In genomic region chr7:152435384-152436278, GRCh38 we compare ENCODE assay signal across 8 cellular contexts. TPM values are rescaled to one million over a fixed set of nuclear protein-coding genes. Genes with fewer than 3 reads are reported as not detected.
A peak's percentile ranks its signal among the peaks of the same experiment; 100 is the strongest.
DNase-seq lines count a peak whose midpoint lies in the region; ATAC-seq, FAIRE-seq and TF ChIP-seq lines count a peak whose summit lies in the region.

KMT2C (minus strand) TSS chr7:152436003; CDS start chr7:152435786, 217 bp downstream.

- H3K79me2 ChIP-seq in GM12878 (ENCODE audit: control insufficient read depth, insufficient read depth, low read length), result peaks cover 49% of the 10 kb centered on the region

- RAD21 ChIA-PET in GM12878 (lab: Charles Lee; ENCODE audit: unreplicated experiment), result interaction anchor here (2.2 to 2.6 kb wide), 2 partner anchors 28 to 122 kb away, joined by 7 to 16 read pairs; no protein-coding TSS in a partner anchor

- WGBS in A549 (ENCODE audit: missing lambda C conversion rate), result no CpG with 5 or more reads among the region's 136 CpGs
- WGBS in GM12878 (ENCODE audit: insufficient coverage, insufficient replicate concordance, low lambda C conversion rate, missing lambda C conversion rate), result under 1% methylated on average over 45 of the region's 136 CpGs

- FAIRE-seq in A549 (lab: Jason Lieb, UNC) (no peak), GM12878 (lab: Jason Lieb, UNC) (no peak)

- in situ Hi-C loops in GM12878 (cut with MboI) (no loop called here), gastrocnemius medialis (cut with MboI; ENCODE audit: low sequenced_read_pairs in 4 of 4) (no loop called here)

- H3K27ac ChIP-seq in A549 (peak within 1 kb of the TSS; percentile 94 to 98), HL-60 (replicated peaks) (peak within 1 kb of the TSS; percentile 98), GM12878 (ENCODE audit: control insufficient read depth, insufficient read depth) (peak within 1 kb of the TSS; percentile 78), gastrocnemius medialis (peak within 1 kb of the TSS; percentile 99 to 100 (median 100))

- no TSS peak for BruUV-seq in GM12878 (replicated peaks; lab: Mats Ljungman, UMichigan)

- peak within 1 kb of the TSS; percentile 87 for H2AFZ ChIP-seq in GM12878 (ENCODE audit: control insufficient read depth, low read depth, low read length)

- POLR2A ChIA-PET in A549 (lab: Yijun Ruan, JAX) (interaction anchor here (0.7 kb wide), 1 partner anchor 94 kb away, joined by 3 read pairs; no protein-coding TSS in a partner anchor), GM12878 (lab: Charles Lee) (interaction anchor here (1.5 to 2.3 kb wide), 3 partner anchors 94 to 139 kb away, joined by 5 to 8 read pairs (median 6); no protein-coding TSS in a partner anchor)

- H3K36me3 ChIP-seq in GM12878 (ENCODE audit: control insufficient read depth in 2 of 2, insufficient read depth in 2 of 2, low read length in 1 of 2) (no peaks in the 10 kb centered on the region), iPS-15b (ENCODE audit: control insufficient read depth, insufficient read depth, low read length) (no peaks in the 10 kb centered on the region), gastrocnemius medialis (no peaks in the 10 kb centered on the region)

- SMC1A ChIA-PET in GM12878 (lab: Charles Lee; ENCODE audit: uncharacterized antibody, unreplicated experiment), result interaction anchor here (1.5 to 2.4 kb wide), 3 partner anchors 28 to 99 kb away, joined by 7 to 25 read pairs (median 15); no protein-coding TSS in a partner anchor

- TF ChIP-seq RAD21 in A549 (conservative IDR thresholded peaks at IDR 0.05 in 1 of 2, IDR thresholded peaks at IDR 0.05 in 1 of 2), result no peak
- no peak for TF ChIP-seq RAD21 in GM12878 (IDR thresholded peaks at IDR 0.05; ENCODE audit: insufficient read depth, low read depth, low read length)

- ATAC-seq in A549, result peak; percentile 23 to 43
- peak; percentile 16 for ATAC-seq in GM18868 (IDR thresholded peaks at IDR 0.05; ENCODE audit: unreplicated experiment)
- ATAC-seq in GM12878, result no peak
- ATAC-seq in gastrocnemius medialis, result peak; percentile 53 to 56

- peak within 1 kb of the TSS; percentile 86 for H3K4me2 ChIP-seq in A549
- H3K4me2 ChIP-seq in GM12878 (ENCODE audit: control insufficient read depth, insufficient read depth), result peak within 1 kb of the TSS; percentile 59; the same call in 1 of the 2 replicates

- peak within 1 kb of the TSS; percentile 96 for H3K4me3 ChIP-seq in A549
- peak within 1 kb of the TSS; percentile 71 for H3K4me3 ChIP-seq in HL-60 (replicated peaks; ENCODE audit: insufficient read depth, low read length)
- peak within 1 kb of the TSS; percentile 92 for H3K4me3 ChIP-seq in GM12878
- H3K4me3 ChIP-seq in iPS-15b (ENCODE audit: low read depth, low read length), result peak within 1 kb of the TSS; percentile 86
- H3K4me3 ChIP-seq in gastrocnemius medialis, result peak within 1 kb of the TSS; percentile 90 to 100 (median 98)

- peak; percentile 40 for TF ChIP-seq POLR2A in A549 (IDR thresholded peaks at IDR 0.05; ENCODE audit: low read length)
- TF ChIP-seq POLR2A in GM12878 (IDR thresholded peaks at IDR 0.05; ENCODE audit: low read depth, low read length), result peak; percentile 62
- TF ChIP-seq POLR2A in gastrocnemius medialis (IDR thresholded peaks at IDR 0.05), result peak; percentile 64 to 65

- no peaks in the 10 kb centered on the region for H4K20me1 ChIP-seq in GM12878 (ENCODE audit: control insufficient read depth, insufficient read depth)

- intact Hi-C loops in T-helper 2 cell treated with Interferon-gamma antibody and Interleukin-4, amounts not matched to agents 100 ng/mL and 5 ng/mL, for 36 hours (cut with micrococcal nuclease), result loop anchor here (1.0 to 5.0 kb wide), 6 partner anchors 28 to 1093 kb away; partner anchors contain the start of genes ACTR3B, NUB1, PRKAG2 and XRCC2
- intact Hi-C loops in GM12878 (cut with micrococcal nuclease; ENCODE audit: unreplicated experiment), result loop anchor here (2.0 to 10.0 kb wide), 3 partner anchors 27 to 239 kb away; partner anchors contain the start of gene XRCC2
- intact Hi-C loops in gastrocnemius medialis (cut with DNase I; ENCODE audit: low total_unique reads), result loop anchor here (1.0 to 10.0 kb wide), 3 partner anchors 28 to 269 kb away; no protein-coding TSS in a partner anchor

- H3K4me1 ChIP-seq in A549 (peaks cover 26% of the 10 kb centered on the region), GM12878 (ENCODE audit: control insufficient read depth, insufficient read depth, low read length) (peaks cover 2% of the 10 kb centered on the region; the same call in 1 of the 2 replicates), iPS-15b (ENCODE audit: control insufficient read depth, insufficient read depth, low read length) (peaks cover 4% of the 10 kb centered on the region), gastrocnemius medialis (peaks cover 31 to 45% of the 10 kb centered on the region in 2 donors)

- H3K9ac ChIP-seq in GM12878 (ENCODE audit: control insufficient read depth, insufficient read depth, low read length) (peak within 1 kb of the TSS; percentile 79), iPS-15b (ENCODE audit: low read depth, low read length) (peak within 1 kb of the TSS; percentile 37)

- no peak for TF ChIP-seq EP300 in A549 (IDR thresholded peaks at IDR 0.05)
- TF ChIP-seq EP300 in GM12878 (IDR thresholded peaks at IDR 0.05; ENCODE audit: borderline replicate concordance in 1 of 2, control insufficient read depth in 1 of 2, low read depth in 2 of 2, low read length in 2 of 2), result no peak

- H3K9me3 ChIP-seq in A549 (no peaks in the 10 kb centered on the region), GM12878 (replicated peaks; ENCODE audit: control insufficient read depth, insufficient read depth, low read length) (no peaks in the 10 kb centered on the region), iPS-15b (ENCODE audit: control insufficient read depth, insufficient read depth, low read length) (no peaks in the 10 kb centered on the region), gastrocnemius medialis (no peaks in the 10 kb centered on the region)

- CTCF ChIA-PET in A549 (lab: Yijun Ruan, JAX), result interaction anchor here (2.4 kb wide), 1 partner anchor 94 kb away, joined by 8 read pairs; no protein-coding TSS in a partner anchor
- CTCF ChIA-PET in GM12878 (lab: Yijun Ruan, JAX), result interaction anchor here (2.3 to 3.8 kb wide), 2 partner anchors 99 to 119 kb away, joined by 6 to 26 read pairs; no protein-coding TSS in a partner anchor

- no peaks in the 10 kb centered on the region for H3K27me3 ChIP-seq in HL-60 (ENCODE audit: insufficient read depth, poor library complexity, severe bottlenecking)
- H3K27me3 ChIP-seq in GM12878 (replicated peaks in 1 of 2; ENCODE audit: control insufficient read depth in 2 of 2, insufficient read depth in 2 of 2, low read length in 1 of 2), result no peaks in the 10 kb centered on the region
- peaks cover 5% of the 10 kb centered on the region for H3K27me3 ChIP-seq in iPS-15b (ENCODE audit: control insufficient read depth, insufficient read depth, low read length)
- no peaks in the 10 kb centered on the region for H3K27me3 ChIP-seq in gastrocnemius medialis

- no peak for TF ChIP-seq CTCF in A549 (IDR thresholded peaks at IDR 0.05)
- no peak for TF ChIP-seq CTCF in HL-60 (IDR thresholded peaks at IDR 0.05; ENCODE audit: insufficient read depth, low read length)
- TF ChIP-seq CTCF in GM12878 (IDR thresholded peaks at IDR 0.05 in 2 of 3, conservative IDR thresholded peaks at IDR 0.05 in 1 of 3; ENCODE audit: control insufficient read depth in 2 of 3, extremely low read depth in 1 of 3, insufficient read depth in 1 of 3, low read depth in 3 of 3, low read length in 3 of 3), result no peak
- no peak for TF ChIP-seq CTCF in gastrocnemius medialis (IDR thresholded peaks at IDR 0.05 in 4 of 5, conservative IDR thresholded peaks at IDR 0.05 in 1 of 5)

- DNase-seq in A549 (ENCODE audit: low read depth in 1 of 2, low spot score in 1 of 2) (peak in 1 of 2 experiments; percentile 55), HL-60 (ENCODE audit: low read depth in 1 of 2, low spot score in 1 of 2) (peak in 1 of 2 experiments; percentile 42), GM12878 (ENCODE audit: low read depth, low spot score) (no peak), gastrocnemius medialis (peak; percentile 29 to 60), NCI-H1694 (lab: John Stamatoyannopoulos, UW) (no peak)

TF ChIP-seq in GM12878, 131 proteins besides CTCF, POLR2A, EP300 and RAD21 (continues in another document):
- TF ChIP-seq POU2F2 (IDR thresholded peaks at IDR 0.05; ENCODE audit: borderline replicate concordance, low read depth, low read length) (0 out of 3 replicates have a peak, but pooled peaks have one; percentile 16), YY1 (IDR thresholded peaks at IDR 0.05; ENCODE audit: low read depth, low read length) (peak; percentile 59; the same call in 1 of the 2 replicates), EGR1 (IDR thresholded peaks at IDR 0.05; ENCODE audit: borderline replicate concordance in 1 of 2, low read depth in 2 of 2, low read length in 2 of 2) (peak in 1 of 2 experiments; percentile 74; a peak in 2 of 3 replicates)

RNA-seq across cellular contexts. Expression of gene KMT2C, which starts in this region (rescaled TPM):
- polyA plus RNA-seq in A549 (2011; rRNA removed), result 13.1 and 17.7 TPM in 2 replicates
- 3.4 and 3.9 TPM in 2 replicates for polyA plus RNA-seq in A549 (2012; cell fraction: cytosol; rRNA removed)
- polyA plus RNA-seq in A549 (2012; cell fraction: nucleus; rRNA removed), result 5.8 and 9.5 TPM in 2 replicates
- polyA plus RNA-seq in A549 (2017; fragmentation: RNase III; extraction: RNeasy Plus Mini Kit Qiagen cat#74134 plus additional on column Dnase treatment), result 4.2 to 4.5 TPM (median 4.5 TPM) in 3 replicates
- polyA minus RNA-seq in A549 (2011; rRNA and poly(A)+ RNA removed), result 47.6 and 50.4 TPM in 2 replicates
- 58.0 and 66.3 TPM in 2 replicates for total RNA-seq in T-helper 2 cell treated with Interferon-gamma antibody and Interleukin-4, amounts not matched to agents 100 ng/mL and 5 ng/mL, for 36 hours
- 533 and 539 TPM in 2 replicates for total RNA-seq in GM12878 (2013; cell fraction: nucleolus; rRNA removed)
- 18.6 and 23.9 TPM in 2 replicates for total RNA-seq in GM12878 (2014; rRNA removed)
- total RNA-seq in GM12878 (2014; rRNA removed; fragmentation: Illumina TruSeq; extraction: Trizol), result 22.5 and 24.4 TPM in 2 replicates
- 45.2 and 51.0 TPM in 2 replicates for total RNA-seq in GM12878 (2021)
- 20.5 TPM for polyA plus RNA-seq in GM12878 (2011; ENCODE audit: low read depth)
- 20.1 and 21.5 TPM in 2 replicates for polyA plus RNA-seq in GM12878 (2011; rRNA removed)
- 19.0 and 25.0 TPM in 2 replicates for polyA plus RNA-seq in GM12878 (2011; cell fraction: cytosol; rRNA removed)
- polyA plus RNA-seq in GM12878 (2011; cell fraction: nucleus; rRNA removed), result 45.9 and 55.3 TPM in 2 replicates
- 18.9 and 21.4 TPM in 2 replicates for polyA plus RNA-seq in GM12878 (2012)
- 23.2 and 27.7 TPM in 2 replicates for polyA plus RNA-seq in GM12878 (2014; fragmentation: Illumina TruSeq; extraction: Trizol)
- polyA plus RNA-seq in GM12878 (2014; fragmentation: Nextera tagmentation; extraction: Ambion mirVana), result 10 to 100 TPM in 1 of 2 experiments, 1 to 10 TPM in 1; 3.3 to 11.0 TPM
- polyA plus RNA-seq in GM12878 (2014; rRNA removed), result 16.4 and 19.7 TPM in 2 replicates
- 10 to 100 TPM; 10.9 to 14.4 TPM for polyA plus RNA-seq in GM12878 (2016; fragmentation: Nextera tagmentation; extraction: Ambion mirVana)
- polyA minus RNA-seq in GM12878 (2011; rRNA and poly(A)+ RNA removed), result 90.8 and 145 TPM in 2 replicates
- 31.4 and 32.6 TPM in 2 replicates for polyA minus RNA-seq in GM12878 (2011; cell fraction: cytosol; rRNA and poly(A)+ RNA removed)
- 97.8 and 125 TPM in 2 replicates for polyA minus RNA-seq in GM12878 (2011; cell fraction: nucleus; rRNA and poly(A)+ RNA removed)
- total RNA-seq in gastrocnemius medialis, result 10 to 100 TPM; 44.1 to 67.6 (median 63.9) TPM

Comparison
In these comparisons a context has a peak if more than half of its experiments do, and no peak if none do; other contexts are left out.
1. DNase-seq: peak in gastrocnemius medialis (2 of 2); none in GM12878 (single experiment) and NCI-H1694 (single experiment).
2. Of the 24 proteins assayed by ChIP-seq in both GM12878 and A549: peak only in GM12878: REST; only in A549: none; in both: POLR2A; in neither: 22.
3. Peak in every context shown above with its lines, with median percentiles within 50 percentile points of each other: H3K27ac ChIP-seq, H3K4me3 ChIP-seq and POLR2A ChIP-seq.